ENCODE assay signal across 17 cellular contexts in genomic region chr7:24958399-24958798, GRCh38.
"Had no signal": no experiment of that assay in that cellular context is flagged by ENCODE, and none has a peak within 500 bp of the region (broad histone marks: within the 10 kb centered on the region; RNA-seq: fewer than 3 reads in every experiment).

No MANE protein-coding gene starts in this region.

- H3K36me3 Mint-ChIP-seq: naive thymus-derived CD8-positive, alpha-beta T cell had no signal

- H3K9me3 ChIP-seq: colonic mucosa, mucosa of descending colon, neutrophil, tibial artery had no signal

- H3K36me3 ChIP-seq: colonic mucosa, neutrophil, sigmoid colon, tibial artery had no signal

- H3K27ac ChIP-seq: colonic mucosa, hepatocyte, neutrophil, sigmoid colon, skin epidermis, tibial artery had no signal

- ATAC-seq: left colon; mucosa of descending colon; naive thymus-derived CD8-positive, alpha-beta T cell; stimulated activated naive CD8-positive, alpha-beta T cell treated with anti-CD3 and anti-CD28 coated beads, Interleukin-15, Interleukin-2, amounts not matched to agents 100 U/mL and 50 U/mL, for 24 hours had no signal

- H3K27ac Mint-ChIP-seq: endodermal cell; naive thymus-derived CD8-positive, alpha-beta T cell had no signal

- H3K4me3 ChIP-seq: colonic mucosa, hepatocyte, mucosa of descending colon, sigmoid colon, skin epidermis, tibial artery had no signal

- H3K27me3 ChIP-seq: colonic mucosa, hepatocyte, neutrophil, sigmoid colon, tibial artery had no signal

- H3K9me3 Mint-ChIP-seq: endodermal cell; naive thymus-derived CD8-positive, alpha-beta T cell had no signal

- DNase-seq: colonic mucosa; effector CD4-positive, alpha-beta T cell; endodermal cell; foreskin melanocyte; head of caudate nucleus; left colon; mammary epithelial cell; mucosa of descending colon; naive thymus-derived CD8-positive, alpha-beta T cell; posterior cingulate gyrus; sigmoid colon; stimulated activated CD4-positive, alpha-beta T cell treated with anti-CD3 and anti-CD28 coated beads, Interleukin-2, amount 100 ng/mL, for 48 hours; stimulated activated naive CD8-positive, alpha-beta T cell treated with anti-CD3 and anti-CD28 coated beads, Interleukin-15, Interleukin-2, amounts not matched to agents 100 U/mL and 50 U/mL, for 24 hours; tibial artery had no signal

- H3K4me3 Mint-ChIP-seq: endodermal cell; naive thymus-derived CD8-positive, alpha-beta T cell had no signal

- H3K4me2 ChIP-seq: hepatocyte had no signal

- H3K4me1 ChIP-seq: colonic mucosa, sigmoid colon, tibial artery had no signal

- H2AFZ ChIP-seq: hepatocyte had no signal

- H3K27me3 Mint-ChIP-seq: naive thymus-derived CD8-positive, alpha-beta T cell had no signal
